ENCODE assay signal across 1 cellular context in the genomic region with DNA sequence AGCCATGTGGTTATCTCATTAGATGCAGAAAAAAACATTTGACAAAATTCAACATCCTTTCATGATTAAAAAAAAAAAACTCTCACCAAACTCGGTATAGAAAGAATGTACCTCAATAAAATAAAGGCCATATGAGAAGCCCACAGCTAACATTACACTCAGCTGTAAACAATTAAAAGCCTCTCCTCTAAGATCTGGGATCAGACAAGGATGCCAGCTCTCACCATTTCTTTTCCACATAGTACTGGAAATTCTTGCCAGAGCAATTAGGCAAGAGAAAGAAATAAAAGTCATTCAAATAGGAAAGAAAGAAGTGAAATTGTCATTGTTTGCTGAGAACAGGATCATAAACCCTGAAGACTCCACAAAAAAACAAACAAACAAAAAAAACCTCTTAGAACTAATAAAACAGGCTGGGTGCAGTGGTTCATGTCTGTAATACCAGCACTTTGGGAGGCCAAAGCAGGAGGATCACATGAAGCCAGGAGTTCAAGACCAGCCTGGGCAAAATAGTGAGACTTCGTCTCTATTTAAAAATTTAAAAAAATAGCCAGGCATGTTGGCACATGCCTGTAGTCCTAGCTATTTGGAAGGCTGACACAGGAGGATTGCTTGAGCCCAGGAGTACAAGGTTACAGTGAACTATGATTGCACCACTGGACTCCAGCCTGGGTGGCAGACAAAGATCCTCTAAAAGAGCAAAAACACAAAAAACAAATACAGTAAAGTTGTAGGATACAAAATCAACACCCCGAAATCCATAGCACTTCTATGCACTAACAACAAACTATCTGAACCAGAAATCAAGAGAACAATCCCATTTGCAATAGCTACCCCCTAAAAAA.
TF ChIP-seq lines count a peak whose summit lies in the region.

No MANE protein-coding gene starts in this region.

TF ChIP-seq in HepG2, 621 proteins besides CTCF, POLR2A, EP300 and RAD21 (continued from another document):
- TF ChIP-seq ZNF770 (CRISPR knock-in tag; IDR thresholded peaks at IDR 0.05) (peak; percentile 94), ZFP82 (CRISPR knock-in tag; IDR thresholded peaks at IDR 0.05; ENCODE audit: borderline replicate concordance) (no peak), ZNF550 (CRISPR knock-in tag; IDR thresholded peaks at IDR 0.05; ENCODE audit: borderline replicate concordance) (no peak), POLR2AphosphoS2 (IDR thresholded peaks at IDR 0.05; ENCODE audit: low read depth, low read length) (no peak), NR2F6 (IDR thresholded peaks at IDR 0.05) (peak; percentile 11; the same call in 1 of the 2 replicates), NR2F6 (CRISPR knock-in tag; IDR thresholded peaks at IDR 0.05) (peak; percentile 63; the same call in 1 of the 2 replicates), CBFB (CRISPR knock-in tag; IDR thresholded peaks at IDR 0.05) (peak; percentile 26; the same call in 1 of the 2 replicates), KDM6A (CRISPR knock-in tag; IDR thresholded peaks at IDR 0.05; ENCODE audit: low read depth) (peak; percentile 54; the same call in 1 of the 2 replicates), MYC (CRISPR knock-in tag; IDR thresholded peaks at IDR 0.05; ENCODE audit: borderline replicate concordance) (no peak)
- TF ChIP-seq, protein P1, sequence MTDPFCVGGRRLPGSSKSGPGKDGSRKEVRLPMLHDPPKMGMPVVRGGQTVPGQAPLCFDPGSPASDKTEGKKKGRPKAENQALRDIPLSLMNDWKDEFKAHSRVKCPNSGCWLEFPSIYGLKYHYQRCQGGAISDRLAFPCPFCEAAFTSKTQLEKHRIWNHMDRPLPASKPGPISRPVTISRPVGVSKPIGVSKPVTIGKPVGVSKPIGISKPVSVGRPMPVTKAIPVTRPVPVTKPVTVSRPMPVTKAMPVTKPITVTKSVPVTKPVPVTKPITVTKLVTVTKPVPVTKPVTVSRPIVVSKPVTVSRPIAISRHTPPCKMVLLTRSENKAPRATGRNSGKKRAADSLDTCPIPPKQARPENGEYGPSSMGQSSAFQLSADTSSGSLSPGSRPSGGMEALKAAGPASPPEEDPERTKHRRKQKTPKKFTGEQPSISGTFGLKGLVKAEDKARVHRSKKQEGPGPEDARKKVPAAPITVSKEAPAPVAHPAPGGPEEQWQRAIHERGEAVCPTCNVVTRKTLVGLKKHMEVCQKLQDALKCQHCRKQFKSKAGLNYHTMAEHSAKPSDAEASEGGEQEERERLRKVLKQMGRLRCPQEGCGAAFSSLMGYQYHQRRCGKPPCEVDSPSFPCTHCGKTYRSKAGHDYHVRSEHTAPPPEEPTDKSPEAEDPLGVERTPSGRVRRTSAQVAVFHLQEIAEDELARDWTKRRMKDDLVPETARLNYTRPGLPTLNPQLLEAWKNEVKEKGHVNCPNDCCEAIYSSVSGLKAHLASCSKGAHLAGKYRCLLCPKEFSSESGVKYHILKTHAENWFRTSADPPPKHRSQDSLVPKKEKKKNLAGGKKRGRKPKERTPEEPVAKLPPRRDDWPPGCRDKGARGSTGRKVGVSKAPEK (CRISPR knock-in tag; IDR thresholded peaks at IDR 0.05; ENCODE audit: borderline replicate concordance) = peak; percentile 59; the same call in 1 of the 2 replicates
- TF ChIP-seq, protein P2, sequence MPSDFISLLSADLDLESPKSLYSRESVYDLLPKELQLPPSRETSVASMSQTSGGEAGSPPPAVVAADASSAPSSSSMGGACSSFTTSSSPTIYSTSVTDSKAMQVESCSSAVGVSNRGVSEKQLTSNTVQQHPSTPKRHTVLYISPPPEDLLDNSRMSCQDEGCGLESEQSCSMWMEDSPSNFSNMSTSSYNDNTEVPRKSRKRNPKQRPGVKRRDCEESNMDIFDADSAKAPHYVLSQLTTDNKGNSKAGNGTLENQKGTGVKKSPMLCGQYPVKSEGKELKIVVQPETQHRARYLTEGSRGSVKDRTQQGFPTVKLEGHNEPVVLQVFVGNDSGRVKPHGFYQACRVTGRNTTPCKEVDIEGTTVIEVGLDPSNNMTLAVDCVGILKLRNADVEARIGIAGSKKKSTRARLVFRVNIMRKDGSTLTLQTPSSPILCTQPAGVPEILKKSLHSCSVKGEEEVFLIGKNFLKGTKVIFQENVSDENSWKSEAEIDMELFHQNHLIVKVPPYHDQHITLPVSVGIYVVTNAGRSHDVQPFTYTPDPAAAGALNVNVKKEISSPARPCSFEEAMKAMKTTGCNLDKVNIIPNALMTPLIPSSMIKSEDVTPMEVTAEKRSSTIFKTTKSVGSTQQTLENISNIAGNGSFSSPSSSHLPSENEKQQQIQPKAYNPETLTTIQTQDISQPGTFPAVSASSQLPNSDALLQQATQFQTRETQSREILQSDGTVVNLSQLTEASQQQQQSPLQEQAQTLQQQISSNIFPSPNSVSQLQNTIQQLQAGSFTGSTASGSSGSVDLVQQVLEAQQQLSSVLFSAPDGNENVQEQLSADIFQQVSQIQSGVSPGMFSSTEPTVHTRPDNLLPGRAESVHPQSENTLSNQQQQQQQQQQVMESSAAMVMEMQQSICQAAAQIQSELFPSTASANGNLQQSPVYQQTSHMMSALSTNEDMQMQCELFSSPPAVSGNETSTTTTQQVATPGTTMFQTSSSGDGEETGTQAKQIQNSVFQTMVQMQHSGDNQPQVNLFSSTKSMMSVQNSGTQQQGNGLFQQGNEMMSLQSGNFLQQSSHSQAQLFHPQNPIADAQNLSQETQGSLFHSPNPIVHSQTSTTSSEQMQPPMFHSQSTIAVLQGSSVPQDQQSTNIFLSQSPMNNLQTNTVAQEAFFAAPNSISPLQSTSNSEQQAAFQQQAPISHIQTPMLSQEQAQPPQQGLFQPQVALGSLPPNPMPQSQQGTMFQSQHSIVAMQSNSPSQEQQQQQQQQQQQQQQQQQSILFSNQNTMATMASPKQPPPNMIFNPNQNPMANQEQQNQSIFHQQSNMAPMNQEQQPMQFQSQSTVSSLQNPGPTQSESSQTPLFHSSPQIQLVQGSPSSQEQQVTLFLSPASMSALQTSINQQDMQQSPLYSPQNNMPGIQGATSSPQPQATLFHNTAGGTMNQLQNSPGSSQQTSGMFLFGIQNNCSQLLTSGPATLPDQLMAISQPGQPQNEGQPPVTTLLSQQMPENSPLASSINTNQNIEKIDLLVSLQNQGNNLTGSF (CRISPR knock-in tag; IDR thresholded peaks at IDR 0.05) = no peak
TF ChIP-seq in HepG2: peak in this region for 126.
